8 cellular contexts compared by ENCODE assay signal in genomic region chr17:16589097-16589969, GRCh38. TPM values are rescaled to one million over a fixed set of nuclear protein-coding genes. Genes with fewer than 3 reads are reported as not detected.
DNase-seq lines count a peak whose midpoint lies in the region; ATAC-seq and FAIRE-seq lines count a peak whose summit lies in the region.

No MANE protein-coding gene starts in this region.

- H3K4me3 ChIP-seq in BLaER1: peak overlapping the region; percentile 73

- peak; percentile 99 for DNase-seq in HTR-8/SVneo (ENCODE audit: insufficient read length, low spot score)
- peak; percentile 66 for DNase-seq in NOMO-1 treated with dmso at 0.1 percent for 144 hours (lab: John Stamatoyannopoulos, UW; ENCODE audit: unreplicated experiment)
- peak; percentile 79 for DNase-seq in activated CD8-positive, alpha-beta memory T cell treated with anti-CD3 and anti-CD28 coated beads, Interleukin-2, amount 50 U/mL, for 1 hour (ENCODE audit: extremely low read depth)
- DNase-seq in mesenteric fat pad (ENCODE audit: low spot score): peak; percentile 97
- peak; percentile 86 for DNase-seq in stimulated activated CD8-positive, alpha-beta memory T cell treated with anti-CD3 and anti-CD28 coated beads, Interleukin-12 subunit alpha, Interleukin-12 subunit beta, amount 100 ng/mL, for 4 hours (ENCODE audit: low read depth)

- no peaks in the 10 kb centered on the region for H3K9me3 ChIP-seq in BLaER1

- peak overlapping the region; percentile 99 for H3K4me2 ChIP-seq in BLaER1

- H3K9ac ChIP-seq in BLaER1: peak overlapping the region; percentile 74

- H3K27me3 ChIP-seq in BLaER1: peaks cover 27% of the 10 kb centered on the region

- no peaks in the 10 kb centered on the region for H3K36me3 ChIP-seq in BLaER1

- H3K4me1 ChIP-seq in BLaER1: peaks cover 6% of the 10 kb centered on the region; the same call in 1 of the 2 replicates

- H3K27ac ChIP-seq in BLaER1: no peak overlapping the region

- no peaks in the 10 kb centered on the region for H4K20me1 ChIP-seq in BLaER1

- FAIRE-seq in HTR-8/SVneo (lab: Jason Lieb, UNC) (peak; percentile 98), endometrium (lab: Jason Lieb, UNC) (peak; percentile 79)

- ATAC-seq in GM19467 (IDR thresholded peaks at IDR 0.05; ENCODE audit: unreplicated experiment): peak; percentile 82

RNA-seq across cellular contexts. Expression of gene ZNF287, which starts 20.3 kb away (rescaled TPM):
- 6.6 TPM for total RNA-seq in mesenteric fat pad
